9 cellular contexts compared by ENCODE assay signal in the genomic region with DNA sequence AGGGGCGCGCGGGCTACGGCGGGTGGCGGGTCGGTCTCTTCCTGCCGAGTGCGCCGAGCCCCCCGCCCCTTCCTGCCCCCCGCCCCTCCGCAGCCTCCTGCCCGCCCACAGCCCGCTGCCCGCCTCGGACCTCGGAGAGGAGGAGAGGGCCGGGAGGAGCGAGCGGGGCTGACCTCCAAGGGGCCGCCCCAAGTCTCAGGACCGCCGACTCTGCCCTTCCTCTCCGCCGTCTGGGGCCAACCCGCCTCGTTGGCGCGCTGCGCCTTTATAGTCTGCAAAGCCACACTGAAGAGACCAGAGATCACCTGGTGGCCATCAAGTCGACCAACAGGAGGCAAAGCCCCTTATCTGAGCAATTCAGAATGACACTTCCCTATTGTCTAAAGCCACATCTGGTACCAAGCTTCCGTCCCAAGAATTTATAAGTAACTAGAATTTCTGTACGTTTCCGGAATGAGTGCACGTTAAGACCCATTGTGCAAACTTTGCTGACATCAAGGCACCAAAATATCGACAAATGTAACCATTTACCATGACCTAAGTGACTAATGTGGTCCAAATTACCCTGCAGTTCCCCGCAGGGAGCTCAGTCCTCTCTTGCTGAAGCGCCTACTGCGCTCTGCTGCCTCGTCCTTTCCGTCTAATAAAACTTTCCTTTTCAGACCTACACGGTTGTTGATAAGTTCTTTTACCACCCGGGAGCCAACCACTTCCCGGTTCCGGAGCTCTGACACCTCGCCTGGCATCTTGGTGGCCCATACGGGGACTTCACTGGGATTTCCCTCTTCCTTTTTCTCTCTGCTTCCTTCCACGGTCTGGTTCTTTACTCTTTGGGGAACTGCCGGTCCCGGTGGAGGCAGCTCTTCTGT. TPM values are rescaled to one million over a fixed set of nuclear protein-coding genes. Genes with fewer than 3 reads are reported as not detected.
DNase-seq lines count a peak whose midpoint lies in the region; ATAC-seq and TF ChIP-seq lines count a peak whose summit lies in the region.
"Had no signal": no experiment of that assay in that cellular context is flagged by ENCODE, and none has a peak within 500 bp of the region (broad histone marks: within the 10 kb centered on the region; RNA-seq: fewer than 3 reads in every experiment).

A gene (minus strand): TSS at position 38 of the 869 bp plus-strand sequence. CDS start 55 bp downstream, outside the sequence.

- H3K4me1 ChIP-seq in liver (ENCODE audit: control insufficient read depth in 4 of 4, insufficient read depth in 4 of 4, low read length in 3 of 4), result peaks cover 2 to 8% (median 4%) of the 10 kb centered on the region in 4 donors
- H3K4me1 ChIP-seq: right lobe of liver had no signal

- 3 to 5% (median 4%) methylated on average over 36 to 49 of the region's 51 CpGs for WGBS in adipose tissue, 3 donors
- WGBS in liver, result 5% methylated on average over 51 of the region's 51 CpGs

- TF ChIP-seq CTCF in CD14-positive monocyte (IDR thresholded peaks at IDR 0.05) (peak; percentile 26), NB4 (IDR thresholded peaks at IDR 0.05; ENCODE audit: low read depth, low read length) (peak; percentile 13), liver (IDR thresholded peaks at IDR 0.05; ENCODE audit: low read depth, low read length, missing input control) (no peak), type B pancreatic cell (conservative IDR thresholded peaks at IDR 0.05) (peak; percentile 62)

- H3K4me1 Mint-ChIP-seq in CD14-positive monocyte (peaks cover 29% of the 10 kb centered on the region), type B pancreatic cell (ENCODE audit: unreplicated experiment) (peaks cover 26% of the 10 kb centered on the region)

- DNase-seq in CD14-positive monocyte (ENCODE audit: low spot score), result no peak
- DNase-seq in NB4 (ENCODE audit: low read depth), result peak; percentile 95
- peak; percentile 83 for DNase-seq in type B pancreatic cell (ENCODE audit: extremely low spot score, unreplicated experiment)
- DNase-seq in NCI-H1436 treated with DMSO at 0.1 percent for 48 hours (lab: John Stamatoyannopoulos, UW), result no peak
- DNase-seq in GM03348 (ENCODE audit: low spot score), result no peak

- H3K9ac ChIP-seq in liver (ENCODE audit: low read depth in 1 of 2, low read length in 2 of 2), result no peak within 1 kb of the TSS

- H3K4me3 Mint-ChIP-seq in CD14-positive monocyte, result peak within 1 kb of the TSS; percentile 85 to 100
- H3K4me3 Mint-ChIP-seq in type B pancreatic cell, result peak within 1 kb of the TSS; percentile 99

- peak within 1 kb of the TSS; percentile 83 for H3K4me3 ChIP-seq in NB4 (ENCODE audit: low read depth, low read length)
- peak within 1 kb of the TSS in 2 of 3 donors; percentile 14 to 36 for H3K4me3 ChIP-seq in liver (ENCODE audit: low read depth in 1 of 3, low read length in 3 of 3)
- H3K4me3 ChIP-seq: right lobe of liver had no signal

- no peak within 1 kb of the TSS for H3K27ac ChIP-seq in adipose tissue (ENCODE audit: low read depth, low read length)
- no peak within 1 kb of the TSS for H3K27ac ChIP-seq in liver (ENCODE audit: low read depth in 1 of 2, low read length in 2 of 2)
- H3K27ac ChIP-seq: right lobe of liver had no signal

- H3K27me3 Mint-ChIP-seq in CD14-positive monocyte (ENCODE audit: low read depth in 3 of 3) (peaks cover 52 to 63% (median 57%) of the 10 kb centered on the region in 3 donors), type B pancreatic cell (peaks cover 57% of the 10 kb centered on the region)

- peaks cover 4 to 15% (median 10%) of the 10 kb centered on the region in 4 donors for H3K27me3 ChIP-seq in liver (ENCODE audit: control insufficient read depth in 4 of 4, insufficient read depth in 4 of 4, low read length in 3 of 4)
- H3K27me3 ChIP-seq: right lobe of liver had no signal

- peak; percentile 74 for TF ChIP-seq POLR2A in NB4 (IDR thresholded peaks at IDR 0.05; ENCODE audit: extremely low read depth, insufficient read length)

- H3K36me3 ChIP-seq in liver (ENCODE audit: control insufficient read depth in 4 of 4, insufficient read depth in 3 of 4, low read depth in 1 of 4, low read length in 3 of 4), result peaks cover 0 to 2% (median 0%) of the 10 kb centered on the region in 4 donors
- H3K36me3 ChIP-seq: right lobe of liver had no signal

- ATAC-seq in GM19324 (IDR thresholded peaks at IDR 0.05; ENCODE audit: low FRiP score, unreplicated experiment), result peak; percentile 42

- H3K36me3 Mint-ChIP-seq in CD14-positive monocyte (peaks cover 3 to 8% of the 10 kb centered on the region in 2 donors), type B pancreatic cell (peaks cover 5% of the 10 kb centered on the region)

- H3K9me3 ChIP-seq in liver (ENCODE audit: control insufficient read depth in 4 of 4, low read length in 3 of 4), result peaks cover 3 to 9% (median 4%) of the 10 kb centered on the region in 4 donors
- H3K9me3 ChIP-seq: right lobe of liver had no signal

- H3K27ac Mint-ChIP-seq in CD14-positive monocyte, result peak within 1 kb of the TSS in 6 of 7 donors; percentile 32 to 86 (median 70)
- H3K27ac Mint-ChIP-seq in type B pancreatic cell, result peak within 1 kb of the TSS; percentile 87

- intact Hi-C loops in CD14-positive monocyte (cut with micrococcal nuclease), result no loop called here

- H3K9me3 Mint-ChIP-seq in CD14-positive monocyte, result peaks cover 0 to 11% (median 5%) of the 10 kb centered on the region in 7 donors
- H3K9me3 Mint-ChIP-seq in type B pancreatic cell, result peaks cover 4% of the 10 kb centered on the region

- no peak for TF ChIP-seq RAD21 in liver (IDR thresholded peaks at IDR 0.05)

TF ChIP-seq in liver, 16 proteins besides CTCF, POLR2A, EP300 and RAD21:
- TF ChIP-seq RXRA (IDR thresholded peaks at IDR 0.05) (no peak), HNF4G (IDR thresholded peaks at IDR 0.05) (no peak), HNF4A (conservative IDR thresholded peaks at IDR 0.05) (no peak), FOXA1 (IDR thresholded peaks at IDR 0.05) (no peak)

RNA-seq across cellular contexts. Expression of the gene that starts here (rescaled TPM):
- polyA plus RNA-seq in CD14-positive monocyte, result not detected
- 10 to 100 TPM in 2 of 3 donors, 1 to 10 TPM in 1; 3.6 to 56.0 (median 38.5) TPM for polyA plus RNA-seq in adipose tissue
- 1 to 10 TPM in 1 of 2 donors, under 1 TPM in 1; 0.08 to 5.5 TPM for total RNA-seq in liver
- under 1 TPM; 0.10 to 0.23 TPM for polyA plus RNA-seq in liver
- total RNA-seq in type B pancreatic cell (ENCODE audit: low replicate concordance), result 6.6 and 106 TPM in 2 replicates

Comparison
In these comparisons a context has a peak if more than half of its experiments do, and no peak if none do; other contexts are left out.
1. DNase-seq: peak in NB4 (single experiment) and type B pancreatic cell (single experiment); none in CD14-positive monocyte (single experiment), NCI-H1436 treated with DMSO at 0.1 percent for 48 hours (single experiment) and GM03348 (single experiment).